ENCODE assay signal across 10 cellular contexts in the genomic region with DNA sequence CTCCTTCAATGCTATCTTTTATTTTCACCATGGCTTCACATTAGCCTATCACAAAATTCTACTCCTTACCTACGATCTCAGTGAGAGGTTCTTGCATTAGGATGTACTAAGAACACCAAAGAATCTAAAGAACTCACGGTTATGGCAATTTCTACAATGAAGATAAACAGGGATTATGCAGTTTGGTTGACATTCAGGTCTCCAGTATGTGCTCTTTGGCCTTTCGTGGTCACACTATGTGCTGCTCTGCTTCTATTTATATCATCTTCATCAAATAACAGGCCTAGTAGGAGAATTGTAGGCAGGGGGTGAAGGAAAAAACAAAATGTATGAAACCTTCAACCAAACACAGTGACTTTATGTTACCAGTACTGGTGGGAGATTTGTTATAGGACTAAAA.
"Had no signal": no experiment of that assay in that cellular context is flagged by ENCODE, and none has a peak within 500 bp of the region (broad histone marks: within the 10 kb centered on the region; RNA-seq: fewer than 3 reads in every experiment).

No MANE protein-coding gene starts in this region.

- H3K4me1 ChIP-seq: HAP-1 had no signal

- H3K27ac ChIP-seq: GM23248 had no signal

- H3K36me3 ChIP-seq: HAP-1 had no signal

- H2AFZ ChIP-seq: GM23248, GM23338 had no signal

- FAIRE-seq: H54 had no signal

- H3K4me2 ChIP-seq: GM23338 had no signal

- H3K9ac ChIP-seq: GM23248 had no signal

- H3K9me3 ChIP-seq: HAP-1 had no signal

- H3K4me3 ChIP-seq: GM23248, GM23338, HAP-1 had no signal

- ATAC-seq: GM23338, HCT116 had no signal

- DNase-seq: GOT3, H7, H9, HCEC 1CT, HFFc6 had no signal
